Comparison of ENCODE assay signal across 13 cellular contexts in the genomic region with DNA sequence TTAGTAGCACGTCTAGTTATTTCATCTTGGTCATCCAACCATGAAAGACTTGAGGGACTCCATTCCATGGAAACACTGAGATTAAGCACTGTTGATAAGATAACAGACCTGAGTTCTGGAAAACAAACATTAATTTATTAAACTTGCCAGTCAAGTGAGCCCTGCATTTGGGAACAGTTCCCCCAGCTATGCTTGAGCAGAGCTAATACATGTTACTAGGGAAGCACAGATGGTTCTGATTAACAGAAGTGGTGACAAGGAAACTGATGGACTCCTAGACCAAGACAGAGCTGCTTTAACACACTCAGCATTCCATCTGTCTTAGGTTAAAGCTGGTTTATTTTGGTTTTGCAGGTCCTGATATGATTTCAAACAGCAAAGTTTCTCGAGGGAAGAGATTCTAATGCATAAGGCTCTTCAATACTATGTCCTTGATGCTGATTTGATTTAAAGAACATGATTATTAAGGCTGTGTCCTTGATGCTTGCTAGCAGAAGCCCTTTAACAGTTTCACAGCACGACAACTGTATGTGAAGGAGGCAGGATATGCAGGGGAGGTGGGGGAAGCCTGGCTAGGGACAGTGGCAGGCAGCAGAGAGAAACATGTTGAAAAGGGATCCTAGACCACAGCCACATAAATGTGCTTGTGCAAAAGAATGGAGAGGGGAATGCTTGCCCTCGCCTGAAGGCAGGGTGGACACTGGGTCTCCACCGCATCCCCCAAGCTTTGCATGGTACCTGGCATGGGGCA.
A peak's percentile ranks its signal among the peaks of the same experiment; 100 is the strongest.
DNase-seq lines count a peak whose midpoint lies in the region; ATAC-seq and TF ChIP-seq lines count a peak whose summit lies in the region.
"Had no signal": no experiment of that assay in that cellular context is flagged by ENCODE, and none has a peak within 500 bp of the region (broad histone marks: within the 10 kb centered on the region; RNA-seq: fewer than 3 reads in every experiment).

No MANE protein-coding gene starts in this region.

- H3K79me2 ChIP-seq in DND-41 (ENCODE audit: insufficient read depth, low read length): no peaks in the 10 kb centered on the region
- no peaks in the 10 kb centered on the region for H3K79me2 ChIP-seq in neural cell (replicated peaks; ENCODE audit: insufficient read depth, low read length)

- H3K27me3 ChIP-seq in DND-41 (ENCODE audit: insufficient read depth, low read length, poor library complexity) (no peaks in the 10 kb centered on the region), neural cell (ENCODE audit: insufficient read depth, low read depth, low read length) (no peaks in the 10 kb centered on the region)
- H3K27me3 ChIP-seq: adrenal gland had no signal

- TF ChIP-seq RAD21 in neural cell (conservative IDR thresholded peaks at IDR 0.05): no peak

- no peak for TF ChIP-seq POLR2A in GM18505 (IDR thresholded peaks at IDR 0.05; ENCODE audit: borderline replicate concordance, extremely low read depth, insufficient read depth, insufficient read length)

- H3K9me3 ChIP-seq in DND-41 (ENCODE audit: insufficient read depth, low read length, severe bottlenecking) (no peaks in the 10 kb centered on the region), neural cell (ENCODE audit: low read length) (no peaks in the 10 kb centered on the region)
- H3K9me3 ChIP-seq: adrenal gland had no signal

- no peak for DNase-seq in DND-41
- DNase-seq in SK-N-DZ (ENCODE audit: low spot score): peak; percentile 92
- peak; percentile 94 for DNase-seq in fibroblast of mammary gland (ENCODE audit: low read depth)
- DNase-seq in germinal center (ENCODE audit: low spot score): no peak
- DNase-seq in left colon: no peak
- DNase-seq: activated T-cell treated with anti-CD3 and anti-CD28 coated beads for 4 hours, adrenal gland, hippocampal formation, occipital lobe had no signal

- ATAC-seq in DND-41 (ENCODE audit: insufficient read depth, low read depth): peak; percentile 39; the same call in 1 of the 3 replicates
- no peak for ATAC-seq in GM18505 (IDR thresholded peaks at IDR 0.05; ENCODE audit: unreplicated experiment)
- no peak for ATAC-seq in left colon
- ATAC-seq in GM21515 (IDR thresholded peaks at IDR 0.05; ENCODE audit: unreplicated experiment): no peak

- peaks cover 11% of the 10 kb centered on the region for H3K4me1 ChIP-seq in DND-41 (ENCODE audit: insufficient read depth, low read length)

- intact Hi-C loops in left colon (cut with DNase I, micrococcal nuclease): no loop called here

- H3K4me2 ChIP-seq in DND-41 (ENCODE audit: insufficient read depth, low read length) (no peak overlapping the region), neural cell (ENCODE audit: low read length) (no peak overlapping the region)

- no peak for TF ChIP-seq EP300 in neural cell (conservative IDR thresholded peaks at IDR 0.05; ENCODE audit: poor library complexity, severe bottlenecking)

- H4K20me1 ChIP-seq in DND-41 (ENCODE audit: insufficient read depth, low read length) (no peaks in the 10 kb centered on the region), neural cell (ENCODE audit: insufficient read depth) (no peaks in the 10 kb centered on the region)

- H3K9me2 ChIP-seq in neural cell (ENCODE audit: insufficient read depth, low read length): no peaks in the 10 kb centered on the region

- H3K9ac ChIP-seq in DND-41 (ENCODE audit: low read depth, low read length): no peak overlapping the region
- peak overlapping the region; percentile 74 for H3K9ac ChIP-seq in neural cell (ENCODE audit: low read length)

- TF ChIP-seq CTCF in DND-41 (IDR thresholded peaks at IDR 0.05; ENCODE audit: borderline replicate concordance, extremely low read depth, low read length, poor library complexity, severe bottlenecking) (no peak), fibroblast of mammary gland (conservative IDR thresholded peaks at IDR 0.05; ENCODE audit: control insufficient read depth, insufficient read depth, low read depth, low read length) (no peak), neural cell (IDR thresholded peaks at IDR 0.05; ENCODE audit: poor library complexity, severe bottlenecking) (no peak)

- peaks cover 17% of the 10 kb centered on the region for H3F3A ChIP-seq in neural cell (ENCODE audit: insufficient read depth, low read length, poor library complexity, severe bottlenecking)

- H3K27ac ChIP-seq in DND-41 (ENCODE audit: low read length) (peak overlapping the region; percentile 16; the same call in 1 of the 2 replicates), neural cell (ENCODE audit: low read length) (peak overlapping the region; percentile 98)
- H3K27ac ChIP-seq: adrenal gland had no signal

- H3K4me3 ChIP-seq in DND-41 (ENCODE audit: low read depth in 1 of 2, low read length in 2 of 2) (no peak overlapping the region), fibroblast of mammary gland (ENCODE audit: control insufficient read depth, low read depth, low read length) (no peak overlapping the region), neural cell (ENCODE audit: low read length) (no peak overlapping the region)
- H3K4me3 ChIP-seq: adrenal gland, lung had no signal

- H3K36me3 ChIP-seq in DND-41 (ENCODE audit: insufficient read depth, low read length) (no peaks in the 10 kb centered on the region), neural cell (ENCODE audit: insufficient read depth, low read length) (no peaks in the 10 kb centered on the region)
- H3K36me3 ChIP-seq: adrenal gland had no signal

- 0 out of 2 replicates have a peak overlapping the region, but pooled peaks have one; percentile 41 for H2AFZ ChIP-seq in DND-41 (ENCODE audit: low read depth, low read length)
- peak overlapping the region; percentile 22 for H2AFZ ChIP-seq in neural cell (ENCODE audit: low read depth, low read length)

TF ChIP-seq in neural cell, 6 proteins besides CTCF, POLR2A, EP300 and RAD21:
- TF ChIP-seq EZH2 (IDR thresholded peaks at IDR 0.05; ENCODE audit: borderline replicate concordance, insufficient read depth, low read length, poor library complexity, severe bottlenecking): no peak
- no peak for TF ChIP-seq POLR2AphosphoS5 (IDR thresholded peaks at IDR 0.05)
- TF ChIP-seq SMC3 (conservative IDR thresholded peaks at IDR 0.05; ENCODE audit: poor library complexity): no peak
TF ChIP-seq in neural cell: peak in this region for 0.

Comparison
In these comparisons a context has a peak if more than half of its experiments do, and no peak if none do; other contexts are left out.
1. DNase-seq: peak in SK-N-DZ (single experiment) and fibroblast of mammary gland (single experiment); none in DND-41 (single experiment), germinal center (single experiment) and left colon (0 of 2).